Comparison of ENCODE assay signal across 2 cellular contexts in genomic region chr16:11012841-11013240, GRCh38.
TF ChIP-seq lines count a peak whose summit lies in the region.

No MANE protein-coding gene starts in this region.

TF ChIP-seq in IMR-90, 13 proteins besides CTCF, POLR2A, EP300 and RAD21 (continued from another document):
- TF ChIP-seq, protein P1, sequence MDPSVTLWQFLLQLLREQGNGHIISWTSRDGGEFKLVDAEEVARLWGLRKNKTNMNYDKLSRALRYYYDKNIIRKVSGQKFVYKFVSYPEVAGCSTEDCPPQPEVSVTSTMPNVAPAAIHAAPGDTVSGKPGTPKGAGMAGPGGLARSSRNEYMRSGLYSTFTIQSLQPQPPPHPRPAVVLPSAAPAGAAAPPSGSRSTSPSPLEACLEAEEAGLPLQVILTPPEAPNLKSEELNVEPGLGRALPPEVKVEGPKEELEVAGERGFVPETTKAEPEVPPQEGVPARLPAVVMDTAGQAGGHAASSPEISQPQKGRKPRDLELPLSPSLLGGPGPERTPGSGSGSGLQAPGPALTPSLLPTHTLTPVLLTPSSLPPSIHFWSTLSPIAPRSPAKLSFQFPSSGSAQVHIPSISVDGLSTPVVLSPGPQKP (IDR thresholded peaks at IDR 0.05; ENCODE audit: borderline replicate concordance, low read depth, low read length) = no peak
- no peak for TF ChIP-seq NFE2L2 (IDR thresholded peaks at IDR 0.05; ENCODE audit: low read depth, low read length)
- no peak for TF ChIP-seq FOS (IDR thresholded peaks at IDR 0.05; ENCODE audit: low read depth, low read length)
- no peak for TF ChIP-seq MAZ (IDR thresholded peaks at IDR 0.05; ENCODE audit: borderline replicate concordance, low read depth, low read length)
- TF ChIP-seq USF2 (IDR thresholded peaks at IDR 0.05; ENCODE audit: low read depth, low read length) = no peak
- no peak for TF ChIP-seq CEBPB (IDR thresholded peaks at IDR 0.05; ENCODE audit: low read depth, low read length)

TF ChIP-seq in WTC11, 78 proteins besides CTCF, POLR2A, EP300 and RAD21 (continued from another document):
- TF ChIP-seq, protein P2, sequence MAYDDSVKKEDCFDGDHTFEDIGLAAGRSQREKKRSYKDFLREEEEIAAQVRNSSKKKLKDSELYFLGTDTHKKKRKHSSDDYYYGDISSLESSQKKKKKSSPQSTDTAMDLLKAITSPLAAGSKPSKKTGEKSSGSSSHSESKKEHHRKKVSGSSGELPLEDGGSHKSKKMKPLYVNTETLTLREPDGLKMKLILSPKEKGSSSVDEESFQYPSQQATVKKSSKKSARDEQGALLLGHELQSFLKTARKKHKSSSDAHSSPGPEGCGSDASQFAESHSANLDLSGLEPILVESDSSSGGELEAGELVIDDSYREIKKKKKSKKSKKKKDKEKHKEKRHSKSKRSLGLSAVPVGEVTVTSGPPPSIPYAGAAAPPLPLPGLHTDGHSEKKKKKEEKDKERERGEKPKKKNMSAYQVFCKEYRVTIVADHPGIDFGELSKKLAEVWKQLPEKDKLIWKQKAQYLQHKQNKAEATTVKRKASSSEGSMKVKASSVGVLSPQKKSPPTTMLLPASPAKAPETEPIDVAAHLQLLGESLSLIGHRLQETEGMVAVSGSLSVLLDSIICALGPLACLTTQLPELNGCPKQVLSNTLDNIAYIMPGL (CRISPR knock-in tag; IDR thresholded peaks at IDR 0.05) = no peak
- TF ChIP-seq ERG (CRISPR knock-in tag; IDR thresholded peaks at IDR 0.05) = no peak
- TF ChIP-seq AFF4 (CRISPR knock-in tag; IDR thresholded peaks at IDR 0.05; ENCODE audit: borderline replicate concordance) = no peak
- no peak for TF ChIP-seq PRRX2 (CRISPR knock-in tag; IDR thresholded peaks at IDR 0.05)
- TF ChIP-seq, protein P3, sequence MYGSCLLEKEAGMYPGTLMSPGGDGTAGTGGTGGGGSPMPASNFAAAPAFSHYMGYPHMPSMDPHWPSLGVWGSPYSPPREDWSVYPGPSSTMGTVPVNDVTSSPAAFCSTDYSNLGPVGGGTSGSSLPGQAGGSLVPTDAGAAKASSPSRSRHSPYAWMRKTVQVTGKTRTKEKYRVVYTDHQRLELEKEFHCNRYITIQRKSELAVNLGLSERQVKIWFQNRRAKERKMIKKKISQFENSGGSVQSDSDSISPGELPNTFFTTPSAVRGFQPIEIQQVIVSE (CRISPR knock-in tag; IDR thresholded peaks at IDR 0.05; ENCODE audit: borderline replicate concordance) = no peak
- no peak for TF ChIP-seq TP53 (CRISPR knock-in tag; IDR thresholded peaks at IDR 0.05)
- no peak for TF ChIP-seq ATF1 (CRISPR knock-in tag; IDR thresholded peaks at IDR 0.05)
- TF ChIP-seq USF2 (CRISPR knock-in tag; IDR thresholded peaks at IDR 0.05) = no peak
